Comparison of ENCODE assay signal across 1 cellular context in genomic region chr6:73079978-73080377, GRCh38.
TF ChIP-seq lines count a peak whose summit lies in the region.

No MANE protein-coding gene starts in this region.

TF ChIP-seq in SK-N-SH, 30 proteins besides CTCF, POLR2A, EP300 and RAD21 (continued from another document):
- TF ChIP-seq, protein P1, sequence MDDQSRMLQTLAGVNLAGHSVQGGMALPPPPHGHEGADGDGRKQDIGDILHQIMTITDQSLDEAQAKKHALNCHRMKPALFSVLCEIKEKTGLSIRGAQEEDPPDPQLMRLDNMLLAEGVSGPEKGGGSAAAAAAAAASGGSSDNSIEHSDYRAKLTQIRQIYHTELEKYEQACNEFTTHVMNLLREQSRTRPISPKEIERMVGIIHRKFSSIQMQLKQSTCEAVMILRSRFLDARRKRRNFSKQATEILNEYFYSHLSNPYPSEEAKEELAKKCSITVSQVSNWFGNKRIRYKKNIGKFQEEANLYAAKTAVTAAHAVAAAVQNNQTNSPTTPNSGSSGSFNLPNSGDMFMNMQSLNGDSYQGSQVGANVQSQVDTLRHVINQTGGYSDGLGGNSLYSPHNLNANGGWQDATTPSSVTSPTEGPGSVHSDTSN (IDR thresholded peaks at IDR 0.05): no peak
- TF ChIP-seq RXRA (IDR thresholded peaks at IDR 0.05; ENCODE audit: borderline replicate concordance, low read depth) (no peak), FOSL2 (IDR thresholded peaks at IDR 0.05; ENCODE audit: borderline replicate concordance, low read depth) (no peak), FOXJ3 (CRISPR knock-in tag; IDR thresholded peaks at IDR 0.05) (no peak), FOXM1 (IDR thresholded peaks at IDR 0.05; ENCODE audit: low read depth) (no peak; the same call in 1 of the 2 replicates), TCF12 (IDR thresholded peaks at IDR 0.05) (no peak), JUND (IDR thresholded peaks at IDR 0.05) (no peak)
